ENCODE assay signal across 10 cellular contexts in the genomic region with DNA sequence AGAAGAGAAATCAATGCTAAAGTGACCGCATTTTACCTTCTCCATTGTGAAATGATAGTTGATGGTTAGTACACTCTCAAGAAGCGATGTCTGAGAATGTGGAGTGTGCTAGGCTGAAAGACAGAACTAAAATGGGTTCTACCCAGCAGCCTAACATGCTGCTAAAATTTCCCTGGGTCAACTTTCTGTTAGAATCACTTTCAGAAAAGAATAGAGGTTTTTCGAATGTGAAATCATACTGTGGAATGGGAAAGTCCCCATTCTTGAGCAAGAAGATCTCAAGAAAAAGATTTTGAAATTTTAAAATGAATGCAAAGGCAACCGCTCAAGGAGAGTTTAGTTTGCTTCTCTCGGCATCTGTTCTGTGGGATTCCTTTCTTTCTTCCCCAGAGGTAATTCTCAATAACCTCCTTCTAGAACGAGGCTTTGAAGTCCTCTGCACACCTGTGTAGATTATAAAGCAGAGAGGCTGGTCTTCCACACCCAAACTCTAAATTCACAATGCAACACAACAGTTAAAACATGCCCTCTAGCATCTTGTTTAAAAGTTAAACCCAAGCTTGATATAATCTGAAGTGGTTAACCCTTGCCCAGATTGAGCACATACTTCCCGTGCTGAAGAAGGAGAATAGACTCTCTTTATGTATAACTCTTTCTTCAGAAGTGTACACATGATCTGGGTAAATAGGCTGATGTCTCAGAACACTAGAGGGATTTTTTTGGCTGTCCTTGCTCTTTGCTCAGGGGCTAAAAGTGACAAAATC.
A peak's percentile ranks its signal among the peaks of the same experiment; 100 is the strongest.
DNase-seq lines count a peak whose midpoint lies in the region; ATAC-seq, FAIRE-seq and TF ChIP-seq lines count a peak whose summit lies in the region.
"Had no signal": no experiment of that assay in that cellular context is flagged by ENCODE, and none has a peak within 500 bp of the region (broad histone marks: within the 10 kb centered on the region; RNA-seq: fewer than 3 reads in every experiment).

No MANE protein-coding gene starts in this region.

- H3K27ac Mint-ChIP-seq in activated T-cell treated with anti-CD3 and anti-CD28 coated beads, Interleukin-2, amount 50 U/mL, for 72 hours = peak overlapping the region; percentile 85
- H3K27ac Mint-ChIP-seq in stimulated activated naive B cell treated with anti-CD40 and anti-IgM and Interleukin-4, amounts not matched to agents 10 μg/mL and 1 μg/mL and 100 μg/mL, for 72 hours = no peak overlapping the region

- H3K36me3 Mint-ChIP-seq in activated T-cell treated with anti-CD3 and anti-CD28 coated beads, Interleukin-2, amount 50 U/mL, for 72 hours (ENCODE audit: insufficient read depth in 2 of 2) = peaks cover 3 to 6% of the 10 kb centered on the region in 2 donors
- H3K36me3 Mint-ChIP-seq in stimulated activated naive B cell treated with anti-CD40 and anti-IgM and Interleukin-4, amounts not matched to agents 10 μg/mL and 1 μg/mL and 100 μg/mL, for 72 hours = peaks cover 0 to 3% of the 10 kb centered on the region in 2 donors

- no peaks in the 10 kb centered on the region for H3K27me3 Mint-ChIP-seq in activated T-cell treated with anti-CD3 and anti-CD28 coated beads, Interleukin-2, amount 50 U/mL, for 72 hours (ENCODE audit: low read depth)
- H3K27me3 Mint-ChIP-seq in stimulated activated naive B cell treated with anti-CD40 and anti-IgM and Interleukin-4, amounts not matched to agents 10 μg/mL and 1 μg/mL and 100 μg/mL, for 72 hours = peaks cover 12 to 14% of the 10 kb centered on the region in 2 donors

- peak in 1 of 2 donors; percentile 15 for DNase-seq in activated T-cell treated with anti-CD3 and anti-CD28 coated beads, Interleukin-2, amount 50 U/mL, for 72 hours
- no peak for DNase-seq in activated T-cell treated with anti-CD3 and anti-CD28 coated beads, Interleukin-2, amount 50 U/mL, for 1 hour
- no peak for DNase-seq in stimulated activated naive B cell treated with anti-CD40 and anti-IgM and Interleukin-4, amounts not matched to agents 10 μg/mL and 1 μg/mL and 100 μg/mL, for 72 hours
- DNase-seq in NCI-H128 (lab: John Stamatoyannopoulos, UW; ENCODE audit: unreplicated experiment) = no peak
- no peak for DNase-seq in D721Med (ENCODE audit: insufficient read length, low spot score)
- DNase-seq: NCI-H446, occipital lobe had no signal

- H3K9me3 Mint-ChIP-seq in activated T-cell treated with anti-CD3 and anti-CD28 coated beads, Interleukin-2, amount 50 U/mL, for 72 hours = peaks cover 0 to 2% of the 10 kb centered on the region in 2 donors
- H3K9me3 Mint-ChIP-seq in stimulated activated naive B cell treated with anti-CD40 and anti-IgM and Interleukin-4, amounts not matched to agents 10 μg/mL and 1 μg/mL and 100 μg/mL, for 72 hours = peaks cover 3 to 4% of the 10 kb centered on the region in 2 donors

- H3K4me3 Mint-ChIP-seq in activated T-cell treated with anti-CD3 and anti-CD28 coated beads, Interleukin-2, amount 50 U/mL, for 72 hours = peak overlapping the region; percentile 71 to 84
- no peak overlapping the region for H3K4me3 Mint-ChIP-seq in stimulated activated naive B cell treated with anti-CD40 and anti-IgM and Interleukin-4, amounts not matched to agents 10 μg/mL and 1 μg/mL and 100 μg/mL, for 72 hours

- FAIRE-seq in D721Med (lab: Jason Lieb, UNC) = no peak

- ATAC-seq in activated T-cell treated with anti-CD3 and anti-CD28 coated beads, Interleukin-2, amount 50 U/mL, for 72 hours (replicated peaks in 1 of 2) = peak; percentile 87 to 90
- peak; percentile 74 for ATAC-seq in GM21786 (IDR thresholded peaks at IDR 0.05; ENCODE audit: unreplicated experiment)
- peak; percentile 63 for ATAC-seq in HG03520 (IDR thresholded peaks at IDR 0.05; ENCODE audit: unreplicated experiment)
- ATAC-seq in stimulated activated naive B cell treated with anti-CD40 and anti-IgM and Interleukin-4, amounts not matched to agents 10 μg/mL and 1 μg/mL and 100 μg/mL, for 72 hours (replicated peaks) = peak; percentile 63 to 75
- ATAC-seq in HG03139 (IDR thresholded peaks at IDR 0.05; ENCODE audit: unreplicated experiment) = no peak

- H3K4me1 Mint-ChIP-seq in activated T-cell treated with anti-CD3 and anti-CD28 coated beads, Interleukin-2, amount 50 U/mL, for 72 hours (ENCODE audit: low read depth) = peaks cover 63% of the 10 kb centered on the region
- peaks cover 9 to 21% of the 10 kb centered on the region in 2 donors for H3K4me1 Mint-ChIP-seq in stimulated activated naive B cell treated with anti-CD40 and anti-IgM and Interleukin-4, amounts not matched to agents 10 μg/mL and 1 μg/mL and 100 μg/mL, for 72 hours

- TF ChIP-seq CTCF in D721Med (IDR thresholded peaks at IDR 0.05; ENCODE audit: insufficient read depth, missing control alignments) = no peak

Comparison
In these comparisons a context has a peak if more than half of its experiments do, and no peak if none do; other contexts are left out.
1. H3K4me3 Mint-ChIP-seq: peak in activated T-cell treated with anti-CD3 and anti-CD28 coated beads, Interleukin-2, amount 50 U/mL, for 72 hours (2 of 2); none in stimulated activated naive B cell treated with anti-CD40 and anti-IgM and Interleukin-4, amounts not matched to agents 10 μg/mL and 1 μg/mL and 100 μg/mL, for 72 hours (0 of 2).